In the genomic region with DNA sequence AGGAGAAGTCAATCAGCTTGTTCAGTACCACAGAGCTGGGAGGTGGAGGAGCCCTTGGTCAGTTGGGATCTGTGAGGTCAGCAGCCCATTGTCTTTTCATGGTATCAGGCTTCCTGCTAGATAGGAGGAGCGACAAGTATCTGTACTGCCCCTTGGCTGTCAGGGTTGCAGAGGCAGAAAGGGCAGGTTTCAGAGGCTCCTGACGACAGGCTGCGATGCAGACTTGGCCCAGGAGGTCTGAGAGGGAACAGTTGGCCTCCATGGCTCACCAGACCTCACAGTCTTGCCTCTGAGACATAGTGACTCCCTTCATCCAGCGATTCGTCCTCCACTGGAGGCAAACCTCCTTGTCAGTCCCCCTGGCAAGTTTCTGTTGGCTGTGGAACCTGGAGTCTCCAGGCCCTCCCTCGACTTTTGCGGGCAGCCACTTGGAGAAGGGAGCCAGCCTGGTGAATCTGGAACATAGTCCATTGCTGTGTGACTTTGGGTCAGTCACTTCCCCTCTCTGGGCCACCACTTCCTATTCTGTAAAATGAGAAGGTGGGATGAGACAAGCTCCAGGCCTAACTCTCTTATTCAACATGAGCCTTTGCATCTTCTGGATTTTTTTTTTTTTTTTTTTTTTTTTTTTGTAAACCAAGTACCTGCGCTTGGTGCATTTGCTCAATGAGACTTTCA, we compare ENCODE assay signal across 1 cellular context.
A peak's percentile ranks its signal among the peaks of the same experiment; 100 is the strongest.
TF ChIP-seq lines count a peak whose summit lies in the region.

No MANE protein-coding gene starts in this region.

TF ChIP-seq in K562, 482 proteins besides CTCF, POLR2A, EP300 and RAD21:
- no peak for TF ChIP-seq RBM15 (IDR thresholded peaks at IDR 0.05; ENCODE audit: insufficient read depth, low read length)
- TF ChIP-seq ZFP36 (IDR thresholded peaks at IDR 0.05; ENCODE audit: low read depth, low read length, partially characterized antibody): peak; percentile 56
- peak; percentile 56 for TF ChIP-seq RBM25 (IDR thresholded peaks at IDR 0.05; ENCODE audit: low read depth, low read length, severe bottlenecking)
- TF ChIP-seq ZNF217 (CRISPR knock-in tag; IDR thresholded peaks at IDR 0.05): no peak
- TF ChIP-seq ZNF23 (CRISPR knock-in tag; IDR thresholded peaks at IDR 0.05): no peak
